ENCODE assay signal across 17 cellular contexts in the genomic region with DNA sequence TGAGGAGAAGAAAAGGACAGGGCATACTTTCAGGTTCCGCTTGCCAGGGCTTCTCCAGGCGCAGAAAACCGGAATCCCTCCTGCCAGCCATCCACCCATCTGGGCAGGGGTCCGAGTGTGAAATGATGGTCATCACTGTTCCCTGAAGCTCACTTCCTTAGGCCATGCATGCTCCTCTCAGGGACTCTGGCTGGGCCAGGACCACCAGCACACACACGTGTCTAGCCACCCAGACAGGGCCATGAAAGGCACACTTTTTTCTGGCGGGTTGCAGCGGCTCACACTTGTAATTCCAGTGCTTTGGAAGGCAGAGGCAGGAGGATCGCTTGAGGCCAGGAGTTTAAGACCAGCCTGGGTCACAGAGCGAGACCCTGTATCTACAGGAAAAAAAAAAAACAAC. TPM values are rescaled to one million over a fixed set of nuclear protein-coding genes. Genes with fewer than 3 reads are reported as not detected.
"Had no signal": no experiment of that assay in that cellular context is flagged by ENCODE, and none has a peak within 500 bp of the region (broad histone marks: within the 10 kb centered on the region; RNA-seq: fewer than 3 reads in every experiment).

No MANE protein-coding gene starts in this region.

- H3K4me3 Mint-ChIP-seq: activated CD8-positive, alpha-beta T cell treated with anti-CD3 and anti-CD28 coated beads for 36 hours; activated T-helper 1 cell treated with anti-CD3 and anti-CD28 coated beads, Interleukin-12 subunit alpha, Interleukin-12 subunit beta, Interleukin-2, Interleukin-4 antibody, amounts not matched to agents 30 ng/mL and 10 ng/mL and 1 ng/mL, durations not matched to agents 14 hours and 24 hours and 36 hours; naive thymus-derived CD4-positive, alpha-beta T cell had no signal

- H3K27ac ChIP-seq: esophagus squamous epithelium, lower lobe of right lung, right atrium auricular region had no signal

- H3K4me3 ChIP-seq: esophagus squamous epithelium, lower lobe of right lung, right atrium auricular region, skin epidermis had no signal

- DNase-seq: activated CD8-positive, alpha-beta memory T cell treated with anti-CD3 and anti-CD28 coated beads, Interleukin-2, amount 50 U/mL, for 4 hours; activated CD8-positive, alpha-beta T cell treated with anti-CD3 and anti-CD28 coated beads for 36 hours; activated naive CD4-positive, alpha-beta T cell; esophagus squamous epithelium; foreskin fibroblast; glutamatergic neuron; lower lobe of right lung; midbrain; naive thymus-derived CD4-positive, alpha-beta T cell; substantia nigra; T-helper 9 cell; trophoblast cell had no signal

- H3K27ac Mint-ChIP-seq: activated CD8-positive, alpha-beta T cell treated with anti-CD3 and anti-CD28 coated beads for 36 hours; activated T-helper 1 cell treated with anti-CD3 and anti-CD28 coated beads, Interleukin-12 subunit alpha, Interleukin-12 subunit beta, Interleukin-2, Interleukin-4 antibody, amounts not matched to agents 30 ng/mL and 10 ng/mL and 1 ng/mL, durations not matched to agents 14 hours and 24 hours and 36 hours; naive thymus-derived CD4-positive, alpha-beta T cell had no signal

- H3K36me3 ChIP-seq: esophagus squamous epithelium, lower lobe of right lung, right atrium auricular region had no signal

- ATAC-seq: activated CD8-positive, alpha-beta T cell treated with anti-CD3 and anti-CD28 coated beads for 36 hours; lower lobe of right lung; naive thymus-derived CD4-positive, alpha-beta T cell had no signal

- H3K9me3 ChIP-seq: esophagus squamous epithelium, lower lobe of right lung, right atrium auricular region had no signal

- H3K9me3 Mint-ChIP-seq: activated CD8-positive, alpha-beta T cell treated with anti-CD3 and anti-CD28 coated beads for 36 hours; activated T-helper 1 cell treated with anti-CD3 and anti-CD28 coated beads, Interleukin-12 subunit alpha, Interleukin-12 subunit beta, Interleukin-2, Interleukin-4 antibody, amounts not matched to agents 30 ng/mL and 10 ng/mL and 1 ng/mL, durations not matched to agents 14 hours and 24 hours and 36 hours had no signal

- H3K4me1 ChIP-seq: esophagus squamous epithelium, lower lobe of right lung, right atrium auricular region had no signal

RNA-seq across cellular contexts. Expression of gene TCL1A, which starts 1.5 kb away (rescaled TPM):
- total RNA-seq: activated T-helper 1 cell treated with anti-CD3 and anti-CD28 coated beads, Interleukin-12 subunit alpha, Interleukin-12 subunit beta, Interleukin-2, Interleukin-4 antibody, amounts not matched to agents 30 ng/mL and 10 ng/mL and 1 ng/mL, durations not matched to agents 14 hours and 24 hours and 36 hours; astrocyte; esophagus squamous epithelium; lower lobe of right lung had no signal

RNA-seq across cellular contexts. Expression of gene TCL1B, which starts 26.2 kb away (rescaled TPM):
- total RNA-seq: activated CD8-positive, alpha-beta T cell treated with anti-CD3 and anti-CD28 coated beads for 36 hours; activated T-helper 1 cell treated with anti-CD3 and anti-CD28 coated beads, Interleukin-12 subunit alpha, Interleukin-12 subunit beta, Interleukin-2, Interleukin-4 antibody, amounts not matched to agents 30 ng/mL and 10 ng/mL and 1 ng/mL, durations not matched to agents 14 hours and 24 hours and 36 hours; astrocyte; esophagus squamous epithelium; lower lobe of right lung; posterior vena cava; right atrium auricular region had no signal
- polyA plus RNA-seq: naive thymus-derived CD4-positive, alpha-beta T cell had no signal
